Comparison of ENCODE assay signal across 8 cellular contexts in the genomic region with DNA sequence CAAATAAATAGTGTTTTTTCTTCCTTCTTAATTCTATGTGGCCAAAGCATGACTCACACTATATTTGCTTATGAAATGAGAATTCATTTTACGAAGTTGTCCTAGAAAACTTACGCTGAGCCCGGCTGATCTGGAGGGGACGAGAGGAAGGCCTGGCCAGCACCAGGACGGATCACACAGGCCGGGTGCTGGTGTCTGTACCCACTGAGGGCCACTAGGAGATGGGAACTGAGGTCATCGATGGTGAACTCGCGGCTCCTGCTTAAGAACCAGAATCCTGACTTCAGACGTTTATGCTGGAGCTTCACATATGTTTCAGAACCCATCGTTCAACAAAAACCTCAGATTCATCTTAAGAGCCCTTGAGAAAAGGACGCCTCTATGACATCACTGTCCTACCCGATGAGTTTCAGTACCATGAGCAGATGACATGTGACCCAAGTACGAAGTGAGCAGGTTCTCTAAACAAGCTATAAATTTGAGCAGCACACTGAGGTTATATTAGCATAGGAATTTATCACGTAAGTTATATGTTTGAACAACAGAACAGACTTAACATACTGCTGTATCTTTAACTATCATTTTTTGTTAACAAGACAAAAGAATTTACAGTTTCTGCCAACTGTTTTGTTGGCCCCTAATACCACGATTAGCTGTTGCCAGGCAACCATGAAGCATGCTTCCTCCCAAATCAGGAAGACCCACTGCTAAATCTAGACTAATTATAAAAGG.
DNase-seq lines count a peak whose midpoint lies in the region; ATAC-seq and TF ChIP-seq lines count a peak whose summit lies in the region.

No MANE protein-coding gene starts in this region.

- H3K9me2 ChIP-seq in DOHH2 (replicated peaks; ENCODE audit: control insufficient read depth, low read length): no peaks in the 10 kb centered on the region

- H3K27ac ChIP-seq in DOHH2 (ENCODE audit: low read depth, low read length) (peak overlapping the region; percentile 96), heart left ventricle (peak overlapping the region; percentile 63 to 95 (median 91))

- peak overlapping the region; percentile 82 for H3K4me2 ChIP-seq in DOHH2 (ENCODE audit: low read length)

- peaks cover 3% of the 10 kb centered on the region for H3K9me3 Mint-ChIP-seq in activated B cell treated with CpG ODN at 0.5 μM for 24 hours
- H3K9me3 Mint-ChIP-seq in stimulated activated naive B cell treated with anti-CD40 and anti-IgM and Interleukin-4, amounts not matched to agents 10 μg/mL and 1 μg/mL and 100 μg/mL, for 72 hours: peaks cover 3 to 8% of the 10 kb centered on the region in 2 donors

- H3F3A ChIP-seq in DOHH2 (ENCODE audit: control insufficient read depth, insufficient read depth): peaks cover 29% of the 10 kb centered on the region

- POLR2A ChIA-PET in activated B cell treated with CpG ODN at 0.5 μM for 24 hours (lab: Charles Lee): interaction anchor here (0.5 to 5.3 kb wide), 23 partner anchors 9 to 423 kb away, joined by 3 to 43 read pairs (median 5); no protein-coding TSS in a partner anchor

- peaks cover 86% of the 10 kb centered on the region for H3K4me1 Mint-ChIP-seq in activated B cell treated with CpG ODN at 0.5 μM for 24 hours
- H3K4me1 Mint-ChIP-seq in stimulated activated naive B cell treated with anti-CD40 and anti-IgM and Interleukin-4, amounts not matched to agents 10 μg/mL and 1 μg/mL and 100 μg/mL, for 72 hours: peaks cover 58 to 83% of the 10 kb centered on the region in 2 donors

- CTCF ChIA-PET in activated B cell treated with CpG ODN at 0.5 μM for 24 hours (lab: Charles Lee): interaction anchor here (0.8 to 5.8 kb wide), 7 partner anchors 19 to 128 kb away, joined by 3 to 30 read pairs (median 4); no protein-coding TSS in a partner anchor

- 47 to 56% (median 54%) methylated on average over 16 of the region's 16 CpGs for WGBS in heart left ventricle, 4 donors

- no peak for TF ChIP-seq POLR2A in heart left ventricle (IDR thresholded peaks at IDR 0.05)

- DNase-seq in activated B cell treated with CpG ODN at 0.5 μM for 24 hours (peak; percentile 40), heart left ventricle (peak in 1 of 5 donors; percentile 37), NCI-H2081 treated with DMSO at 0.1 percent for 48 hours (lab: John Stamatoyannopoulos, UW) (no peak), activated gamma-delta T cell treated with Interleukin-2 at 50 U/mL for 16 hours (no peak)
- DNase-seq in stimulated activated naive B cell treated with anti-CD40 and anti-IgM and Interleukin-4, amounts not matched to agents 10 μg/mL and 1 μg/mL and 100 μg/mL, for 72 hours: no peak

- peaks cover 17% of the 10 kb centered on the region for H3K79me2 ChIP-seq in DOHH2 (ENCODE audit: control insufficient read depth, low read length)

- peak; percentile 60 for ATAC-seq in GM19395 (IDR thresholded peaks at IDR 0.05; ENCODE audit: unreplicated experiment)
- peak; percentile 36 for ATAC-seq in HG03442 (IDR thresholded peaks at IDR 0.05; ENCODE audit: unreplicated experiment)
- peak; percentile 43 for ATAC-seq in activated B cell treated with CpG ODN at 0.5 μM for 24 hours (ENCODE audit: low read depth)
- peak in 3 of 4 donors; percentile 16 to 44 (median 29) for ATAC-seq in heart left ventricle
- ATAC-seq in stimulated activated naive B cell treated with anti-CD40 and anti-IgM and Interleukin-4, amounts not matched to agents 10 μg/mL and 1 μg/mL and 100 μg/mL, for 72 hours (replicated peaks): peak; percentile 41 to 52

- no peaks in the 10 kb centered on the region for H3K27me3 ChIP-seq in DOHH2 (ENCODE audit: control insufficient read depth, low read length)
- H3K27me3 ChIP-seq in heart left ventricle: no peaks in the 10 kb centered on the region

- H3K27ac Mint-ChIP-seq in activated B cell treated with CpG ODN at 0.5 μM for 24 hours: peak overlapping the region; percentile 99
- H3K27ac Mint-ChIP-seq in stimulated activated naive B cell treated with anti-CD40 and anti-IgM and Interleukin-4, amounts not matched to agents 10 μg/mL and 1 μg/mL and 100 μg/mL, for 72 hours: peak overlapping the region; percentile 99

- H3K36me3 ChIP-seq in DOHH2 (ENCODE audit: control insufficient read depth, low read length) (no peaks in the 10 kb centered on the region), heart left ventricle (no peaks in the 10 kb centered on the region)

- H3K36me3 Mint-ChIP-seq in activated B cell treated with CpG ODN at 0.5 μM for 24 hours (ENCODE audit: low read depth): peaks cover 11% of the 10 kb centered on the region
- peaks cover 46 to 58% of the 10 kb centered on the region in 2 donors for H3K36me3 Mint-ChIP-seq in stimulated activated naive B cell treated with anti-CD40 and anti-IgM and Interleukin-4, amounts not matched to agents 10 μg/mL and 1 μg/mL and 100 μg/mL, for 72 hours

- no peaks in the 10 kb centered on the region for H3K27me3 Mint-ChIP-seq in activated B cell treated with CpG ODN at 0.5 μM for 24 hours
- no peaks in the 10 kb centered on the region for H3K27me3 Mint-ChIP-seq in stimulated activated naive B cell treated with anti-CD40 and anti-IgM and Interleukin-4, amounts not matched to agents 10 μg/mL and 1 μg/mL and 100 μg/mL, for 72 hours

- peak overlapping the region; percentile 89 for H3K4me3 Mint-ChIP-seq in activated B cell treated with CpG ODN at 0.5 μM for 24 hours
- peak overlapping the region; percentile 73 to 94 for H3K4me3 Mint-ChIP-seq in stimulated activated naive B cell treated with anti-CD40 and anti-IgM and Interleukin-4, amounts not matched to agents 10 μg/mL and 1 μg/mL and 100 μg/mL, for 72 hours

- H3K9me3 ChIP-seq in DOHH2 (ENCODE audit: control insufficient read depth, insufficient read depth, low read length) (no peaks in the 10 kb centered on the region), heart left ventricle (no peaks in the 10 kb centered on the region)

- intact Hi-C loops in activated B cell treated with CpG ODN at 0.5 μM for 24 hours (cut with micrococcal nuclease) (loop anchor here (1.0 to 10.0 kb wide), 15 partner anchors 26 to 950 kb away; a partner anchor contains a TSS), heart left ventricle (cut with DNase I) (loop anchor here in 7 of 10 donors (5.0 to 10.0 kb wide), 5 partner anchors 90 to 130 kb away; a partner anchor contains a TSS)

- H4K20me1 ChIP-seq in DOHH2 (ENCODE audit: control insufficient read depth, insufficient read depth, low read depth, low read length): no peaks in the 10 kb centered on the region

- TF ChIP-seq CTCF in DOHH2 (IDR thresholded peaks at IDR 0.05; ENCODE audit: low read depth, low read length, poor library complexity, severe bottlenecking) (no peak), activated B cell treated with CpG ODN at 0.5 μM for 24 hours (IDR thresholded peaks at IDR 0.05) (no peak), heart left ventricle (IDR thresholded peaks at IDR 0.05) (no peak)

- peaks cover 83% of the 10 kb centered on the region for H3K4me1 ChIP-seq in DOHH2 (ENCODE audit: control insufficient read depth, low read length)
- H3K4me1 ChIP-seq in heart left ventricle: peaks cover 11 to 76% (median 49%) of the 10 kb centered on the region in 12 donors

- H3K4me3 ChIP-seq in DOHH2 (ENCODE audit: low read length) (peak overlapping the region; percentile 73), heart left ventricle (peak overlapping the region in 1 of 12 donors; percentile 3)
